ENCODE assay signal across 20 cellular contexts in the genomic region with DNA sequence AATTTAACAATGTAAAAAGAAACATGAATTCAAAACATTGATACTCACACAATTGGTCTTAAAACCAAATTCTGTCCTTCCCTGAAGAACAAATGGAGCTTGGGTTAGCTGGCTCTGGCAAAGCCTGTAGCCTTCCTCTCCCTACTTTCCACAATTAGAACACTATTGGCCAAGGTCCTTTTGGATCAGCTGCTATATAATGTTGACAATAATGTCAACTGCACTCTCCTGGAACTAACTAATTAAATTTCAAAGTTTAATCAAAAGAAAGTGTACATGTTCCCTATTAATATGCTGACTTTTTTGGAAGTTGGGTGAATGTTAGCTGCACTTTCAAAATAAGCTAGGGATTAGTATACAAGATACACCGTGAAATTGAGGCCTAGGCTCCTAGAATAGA.
A peak's percentile ranks its signal among the peaks of the same experiment; 100 is the strongest.
DNase-seq lines count a peak whose midpoint lies in the region; ATAC-seq and TF ChIP-seq lines count a peak whose summit lies in the region.
"Had no signal": no experiment of that assay in that cellular context is flagged by ENCODE, and none has a peak within 500 bp of the region (broad histone marks: within the 10 kb centered on the region; RNA-seq: fewer than 3 reads in every experiment).

No MANE protein-coding gene starts in this region.

- intact Hi-C loops in Right ventricle myocardium inferior (cut with DNase I) (loop anchor here (5.0 kb wide), 1 partner anchor 130 kb away; no protein-coding TSS in a partner anchor), left cardiac atrium (cut with DNase I) (no loop called here), left ventricle myocardium inferior (cut with micrococcal nuclease) (loop anchor here (10.0 kb wide), 1 partner anchor 133 kb away; no protein-coding TSS in a partner anchor), gastrocnemius medialis (cut with DNase I; ENCODE audit: low total_unique reads) (loop anchor here (5.0 kb wide), 1 partner anchor 40 kb away; no protein-coding TSS in a partner anchor)

- in situ Hi-C loops in gastrocnemius medialis (cut with MboI; ENCODE audit: low sequenced_read_pairs in 4 of 4): loop anchor here in 1 of 4 donors (25.0 kb wide), 1 partner anchor 125 kb away; no protein-coding TSS in a partner anchor

- H3K4me1 ChIP-seq in left ventricle myocardium inferior (peaks cover 36% of the 10 kb centered on the region), gastrocnemius medialis (peaks cover 41 to 56% of the 10 kb centered on the region in 2 donors)

- TF ChIP-seq POLR2A in gastrocnemius medialis (IDR thresholded peaks at IDR 0.05): no peak

- H3K36me3 ChIP-seq in left ventricle myocardium inferior: no peaks in the 10 kb centered on the region
- H3K36me3 ChIP-seq in gastrocnemius medialis: no peaks in the 10 kb centered on the region

- TF ChIP-seq CTCF in left ventricle myocardium inferior (IDR thresholded peaks at IDR 0.05; ENCODE audit: borderline replicate concordance) (no peak), gastrocnemius medialis (IDR thresholded peaks at IDR 0.05 in 4 of 5, conservative IDR thresholded peaks at IDR 0.05 in 1 of 5) (no peak)

- H3K27ac ChIP-seq in left ventricle myocardium inferior (replicated peaks) (peak overlapping the region; percentile 53), gastrocnemius medialis (peak overlapping the region; percentile 63 to 85 (median 69))
- H3K27ac ChIP-seq: 22Rv1 had no signal

- H3K27me3 ChIP-seq in left ventricle myocardium inferior (ENCODE audit: low read depth): no peaks in the 10 kb centered on the region
- no peaks in the 10 kb centered on the region for H3K27me3 ChIP-seq in gastrocnemius medialis

- H3K9me3 ChIP-seq in left ventricle myocardium inferior (replicated peaks): no peaks in the 10 kb centered on the region
- no peaks in the 10 kb centered on the region for H3K9me3 ChIP-seq in gastrocnemius medialis

- DNase-seq in Right ventricle myocardium inferior (ENCODE audit: missing footprints) (no peak), left cardiac atrium (no peak), left ventricle myocardium inferior (no peak), gastrocnemius medialis (no peak), NCI-H1436 (lab: John Stamatoyannopoulos, UW) (no peak)
- no peak for DNase-seq in stimulated activated CD4-positive, alpha-beta T cell treated with anti-CD3 and anti-CD28 coated beads, Interleukin-4, amount 100 ng/mL, for 4 hours
- DNase-seq: CD4-positive, CD25-positive, alpha-beta regulatory T cell; Kasumi-1; MV-4-11; NCI-H1105 treated with DMSO at 0.1 percent for 48 hours; NCI-H2029; NCI-H446; NCI-H524 treated with DMSO at 0.1 percent for 48 hours; NCI-H82; NK-92 treated with Interleukin-12 subunit alpha and Interleukin-12 subunit beta, amount 100 ng/mL, for 24 hours; PC-3 had no signal

- ATAC-seq in Right ventricle myocardium inferior (peak; percentile 47), left cardiac atrium (no peak), gastrocnemius medialis (peak; percentile 75), HG02970 (IDR thresholded peaks at IDR 0.05; ENCODE audit: low FRiP score, unreplicated experiment) (no peak)
- ATAC-seq: HepG2, K562, PC-3 had no signal

- no peak overlapping the region for H3K4me3 ChIP-seq in left ventricle myocardium inferior
- no peak overlapping the region for H3K4me3 ChIP-seq in gastrocnemius medialis
- H3K4me3 ChIP-seq: K562 had no signal

Comparison
In these comparisons a context has a peak if more than half of its experiments do, and no peak if none do; other contexts are left out.
1. ATAC-seq: peak in Right ventricle myocardium inferior (single experiment) and gastrocnemius medialis (2 of 2); none in left cardiac atrium (0 of 2) and HG02970 (single experiment).
2. intact Hi-C loops: an anchor here in Right ventricle myocardium inferior (5.0 kb wide), left ventricle myocardium inferior (10.0 kb wide) and gastrocnemius medialis (5.0 kb wide); none called in left cardiac atrium.